Comparison of ENCODE assay signal across 38 cellular contexts in genomic region chr2:122221665-122222064, GRCh38.
"Had no signal": no experiment of that assay in that cellular context is flagged by ENCODE, and none has a peak within 500 bp of the region (broad histone marks: within the 10 kb centered on the region; RNA-seq: fewer than 3 reads in every experiment).

No MANE protein-coding gene starts in this region.

- FAIRE-seq: bronchial epithelial cell, TTC549 had no signal

- H3K9me3 Mint-ChIP-seq: activated B cell treated with CpG ODN at 0.5 μM for 24 hours; activated CD4-positive, alpha-beta memory T cell treated with anti-CD3 and anti-CD28 coated beads, Interleukin-2, amount 10 ng/mL, durations not matched to agents 7 days and 5 days; activated CD4-positive, alpha-beta T cell treated with anti-CD3 and anti-CD28 coated beads, Interleukin-2, amount 10 ng/mL, durations not matched to agents 24 days and 14 days; activated naive CD4-positive, alpha-beta T cell treated with anti-CD3 and anti-CD28 coated beads, Interleukin-2, amount 10 ng/mL, durations not matched to agents 7 days and 5 days; activated naive CD4-positive, alpha-beta T cell treated with anti-CD3 and anti-CD28 coated beads, Interleukin-2, amount 50 U/mL, for 24 hours; activated naive CD8-positive, alpha-beta T cell treated with anti-CD3 and anti-CD28 coated beads, Interleukin-2, amount 10 ng/mL, durations not matched to agents 7 days and 5 days; activated naive CD8-positive, alpha-beta T cell treated with anti-CD3 and anti-CD28 coated beads, Interleukin-2, amount 50 U/mL, for 24 hours; activated T-cell treated with anti-CD3 and anti-CD28 coated beads, Interleukin-2, amount 50 U/mL, for 24 hours; activated T-helper 2 cell treated with anti-CD3 and anti-CD28 coated beads, Interferon-gamma antibody, Interleukin-2, Interleukin-4, amounts not matched to agents 10 μg/mL and 5 μg/mL and 100 μg/mL, durations not matched to agents 14 hours and 24 hours and 36 hours; brain; central memory CD8-positive, alpha-beta T cell; T-helper 1 cell treated with Interleukin-12 subunit alpha and Interleukin-12 subunit beta and Interleukin-4 antibody, amounts not matched to agents 30 μg/mL and 1 μg/mL, for 36 hours; T-helper 2 cell treated with Interferon-gamma antibody and Interleukin-4, amounts not matched to agents 5 μg/mL and 100 μg/mL, for 36 hours had no signal

- DNase-seq: activated B cell treated with CpG ODN at 0.5 μM for 24 hours; activated CD4-positive, alpha-beta memory T cell treated with anti-CD3 and anti-CD28 coated beads, Interleukin-2, amount 10 ng/mL, durations not matched to agents 7 days and 5 days; activated CD4-positive, alpha-beta T cell treated with anti-CD3 and anti-CD28 coated beads for 4 hours; activated CD4-positive, alpha-beta T cell treated with anti-CD3 and anti-CD28 coated beads, Interleukin-2, amount 10 ng/mL, durations not matched to agents 24 days and 14 days; activated CD4-positive, alpha-beta T cell treated with anti-CD3 and anti-CD28 coated beads, Interleukin-2, amount 50 U/mL, for 1 hour; activated CD4-positive, alpha-beta T cell treated with anti-CD3 and anti-CD28 coated beads, Interleukin-2, amount 50 U/mL, for 48 hours; activated CD4-positive, CD25-positive, alpha-beta regulatory T cell treated with anti-CD3 and anti-CD28 coated beads, Interleukin-2, amount 50 U/mL, for 72 hours; activated CD8-positive, alpha-beta memory T cell treated with anti-CD3 and anti-CD28 coated beads for 24 hours; activated CD8-positive, alpha-beta memory T cell treated with anti-CD3 and anti-CD28 coated beads, Interleukin-2, amount 10 ng/mL, durations not matched to agents 7 days and 5 days; activated CD8-positive, alpha-beta memory T cell treated with anti-CD3 and anti-CD28 coated beads, Interleukin-2, amount 50 U/mL, for 48 hours; activated CD8-positive, alpha-beta T cell treated with anti-CD3 and anti-CD28 coated beads, Interleukin-2, amount 10 ng/mL, durations not matched to agents 7 days and 5 days; activated effector memory CD4-positive, alpha-beta T cell treated with Interleukin-2 at 50 U/mL for 16 hours; activated gamma-delta T cell; activated naive CD4-positive, alpha-beta T cell treated with anti-CD3 and anti-CD28 coated beads, Interleukin-2, amount 10 ng/mL, durations not matched to agents 7 days and 5 days; activated naive CD4-positive, alpha-beta T cell treated with Interleukin-2 at 50 U/mL for 16 hours; activated naive CD8-positive, alpha-beta T cell treated with anti-CD3 and anti-CD28 coated beads, Interleukin-2, amount 10 ng/mL, durations not matched to agents 7 days and 5 days; activated naive CD8-positive, alpha-beta T cell treated with anti-CD3 and anti-CD28 coated beads, Interleukin-2, amount 50 U/mL, for 24 hours; activated T-cell treated with anti-CD3 and anti-CD28 coated beads, Interleukin-2, amount 50 U/mL, for 24 hours; activated T-cell treated with anti-CD3 and anti-CD28 coated beads, Interleukin-2, amount 50 U/mL, for 48 hours; amygdala; anterior cingulate cortex; caudate nucleus; cerebellar nuclear complex; T-helper 1 cell; T-helper 2 cell; T-helper 9 cell had no signal

- H3K4me3 Mint-ChIP-seq: activated B cell treated with CpG ODN at 0.5 μM for 24 hours; activated CD4-positive, alpha-beta memory T cell treated with anti-CD3 and anti-CD28 coated beads, Interleukin-2, amount 10 ng/mL, durations not matched to agents 7 days and 5 days; activated CD4-positive, alpha-beta T cell treated with anti-CD3 and anti-CD28 coated beads, Interleukin-2, amount 10 ng/mL, durations not matched to agents 24 days and 14 days; activated CD8-positive, alpha-beta memory T cell treated with anti-CD3 and anti-CD28 coated beads, Interleukin-2, amount 10 ng/mL, durations not matched to agents 7 days and 5 days; activated CD8-positive, alpha-beta T cell treated with anti-CD3 and anti-CD28 coated beads, Interleukin-2, amount 10 ng/mL, durations not matched to agents 7 days and 5 days; activated naive CD4-positive, alpha-beta T cell treated with anti-CD3 and anti-CD28 coated beads, Interleukin-2, amount 10 ng/mL, durations not matched to agents 7 days and 5 days; activated naive CD4-positive, alpha-beta T cell treated with anti-CD3 and anti-CD28 coated beads, Interleukin-2, amount 50 U/mL, for 24 hours; activated naive CD8-positive, alpha-beta T cell; activated naive CD8-positive, alpha-beta T cell treated with anti-CD3 and anti-CD28 coated beads, Interleukin-2, amount 10 ng/mL, durations not matched to agents 7 days and 5 days; activated naive CD8-positive, alpha-beta T cell treated with anti-CD3 and anti-CD28 coated beads, Interleukin-2, amount 50 U/mL, for 24 hours; activated T-cell treated with anti-CD3 and anti-CD28 coated beads, Interleukin-2, amount 50 U/mL, for 24 hours; brain; central memory CD8-positive, alpha-beta T cell; T-helper 1 cell treated with Interleukin-12 subunit alpha and Interleukin-12 subunit beta and Interleukin-4 antibody, amounts not matched to agents 30 μg/mL and 1 μg/mL, for 36 hours; T-helper 2 cell treated with Interferon-gamma antibody and Interleukin-4, amounts not matched to agents 5 μg/mL and 100 μg/mL, for 36 hours had no signal

- H3K27ac ChIP-seq: ascending aorta, cardiac muscle cell, VCaP had no signal

- H3K27me3 ChIP-seq: ascending aorta, cardiac muscle cell had no signal

- H3K9me3 ChIP-seq: ascending aorta had no signal

- H3K36me3 Mint-ChIP-seq: activated CD8-positive, alpha-beta memory T cell treated with anti-CD3 and anti-CD28 coated beads, Interleukin-2, amount 10 ng/mL, durations not matched to agents 7 days and 5 days; activated naive CD4-positive, alpha-beta T cell treated with anti-CD3 and anti-CD28 coated beads, Interleukin-2, amount 10 ng/mL, durations not matched to agents 7 days and 5 days; activated naive CD4-positive, alpha-beta T cell treated with anti-CD3 and anti-CD28 coated beads, Interleukin-2, amount 50 U/mL, for 24 hours; activated naive CD8-positive, alpha-beta T cell; activated naive CD8-positive, alpha-beta T cell treated with anti-CD3 and anti-CD28 coated beads, Interleukin-2, amount 10 ng/mL, durations not matched to agents 7 days and 5 days; brain had no signal

- H3K27me3 Mint-ChIP-seq: activated B cell treated with CpG ODN at 0.5 μM for 24 hours; activated CD4-positive, alpha-beta memory T cell treated with anti-CD3 and anti-CD28 coated beads, Interleukin-2, amount 10 ng/mL, durations not matched to agents 7 days and 5 days; activated CD4-positive, alpha-beta T cell treated with anti-CD3 and anti-CD28 coated beads, Interleukin-2, amount 10 ng/mL, durations not matched to agents 24 days and 14 days; activated CD8-positive, alpha-beta memory T cell treated with anti-CD3 and anti-CD28 coated beads, Interleukin-2, amount 10 ng/mL, durations not matched to agents 7 days and 5 days; activated naive CD4-positive, alpha-beta T cell treated with anti-CD3 and anti-CD28 coated beads, Interleukin-2, amount 10 ng/mL, durations not matched to agents 7 days and 5 days; activated naive CD4-positive, alpha-beta T cell treated with anti-CD3 and anti-CD28 coated beads, Interleukin-2, amount 50 U/mL, for 24 hours; activated naive CD8-positive, alpha-beta T cell; activated naive CD8-positive, alpha-beta T cell treated with anti-CD3 and anti-CD28 coated beads, Interleukin-2, amount 50 U/mL, for 24 hours; central memory CD8-positive, alpha-beta T cell had no signal

- H3K36me3 ChIP-seq: ascending aorta, cardiac muscle cell had no signal

- H3K4me1 Mint-ChIP-seq: activated B cell treated with CpG ODN at 0.5 μM for 24 hours; activated CD4-positive, alpha-beta memory T cell treated with anti-CD3 and anti-CD28 coated beads, Interleukin-2, amount 10 ng/mL, durations not matched to agents 7 days and 5 days; activated CD4-positive, alpha-beta T cell treated with anti-CD3 and anti-CD28 coated beads, Interleukin-2, amount 10 ng/mL, durations not matched to agents 24 days and 14 days; activated CD8-positive, alpha-beta memory T cell treated with anti-CD3 and anti-CD28 coated beads, Interleukin-2, amount 10 ng/mL, durations not matched to agents 7 days and 5 days; activated naive CD4-positive, alpha-beta T cell treated with anti-CD3 and anti-CD28 coated beads, Interleukin-2, amount 10 ng/mL, durations not matched to agents 7 days and 5 days; activated naive CD4-positive, alpha-beta T cell treated with anti-CD3 and anti-CD28 coated beads, Interleukin-2, amount 50 U/mL, for 24 hours; activated naive CD8-positive, alpha-beta T cell treated with anti-CD3 and anti-CD28 coated beads, Interleukin-2, amount 10 ng/mL, durations not matched to agents 7 days and 5 days; activated naive CD8-positive, alpha-beta T cell treated with anti-CD3 and anti-CD28 coated beads, Interleukin-2, amount 50 U/mL, for 24 hours; brain; central memory CD8-positive, alpha-beta T cell had no signal

- H3K4me3 ChIP-seq: ascending aorta, cardiac muscle cell had no signal

- ATAC-seq: activated CD8-positive, alpha-beta memory T cell treated with anti-CD3 and anti-CD28 coated beads, Interleukin-2, amount 10 ng/mL, durations not matched to agents 7 days and 5 days; activated CD8-positive, alpha-beta T cell treated with anti-CD3 and anti-CD28 coated beads, Interleukin-2, amount 10 ng/mL, durations not matched to agents 7 days and 5 days; activated naive CD8-positive, alpha-beta T cell treated with anti-CD3 and anti-CD28 coated beads, Interleukin-2, amount 50 U/mL, for 24 hours had no signal

- H3K27ac Mint-ChIP-seq: activated B cell treated with CpG ODN at 0.5 μM for 24 hours; activated CD4-positive, alpha-beta memory T cell treated with anti-CD3 and anti-CD28 coated beads, Interleukin-2, amount 10 ng/mL, durations not matched to agents 7 days and 5 days; activated CD4-positive, alpha-beta T cell treated with anti-CD3 and anti-CD28 coated beads, Interleukin-2, amount 10 ng/mL, durations not matched to agents 24 days and 14 days; activated CD8-positive, alpha-beta memory T cell treated with anti-CD3 and anti-CD28 coated beads, Interleukin-2, amount 10 ng/mL, durations not matched to agents 7 days and 5 days; activated CD8-positive, alpha-beta T cell treated with anti-CD3 and anti-CD28 coated beads, Interleukin-2, amount 10 ng/mL, durations not matched to agents 7 days and 5 days; activated naive CD4-positive, alpha-beta T cell treated with anti-CD3 and anti-CD28 coated beads, Interleukin-2, amount 10 ng/mL, durations not matched to agents 7 days and 5 days; activated naive CD4-positive, alpha-beta T cell treated with anti-CD3 and anti-CD28 coated beads, Interleukin-2, amount 50 U/mL, for 24 hours; activated naive CD8-positive, alpha-beta T cell; activated naive CD8-positive, alpha-beta T cell treated with anti-CD3 and anti-CD28 coated beads, Interleukin-2, amount 10 ng/mL, durations not matched to agents 7 days and 5 days; activated naive CD8-positive, alpha-beta T cell treated with anti-CD3 and anti-CD28 coated beads, Interleukin-2, amount 50 U/mL, for 24 hours; activated T-cell treated with anti-CD3 and anti-CD28 coated beads, Interleukin-2, amount 50 U/mL, for 24 hours; activated T-helper 2 cell treated with anti-CD3 and anti-CD28 coated beads, Interferon-gamma antibody, Interleukin-2, Interleukin-4, amounts not matched to agents 10 μg/mL and 5 μg/mL and 100 μg/mL, durations not matched to agents 14 hours and 24 hours and 36 hours; brain; T-helper 1 cell treated with Interleukin-12 subunit alpha and Interleukin-12 subunit beta and Interleukin-4 antibody, amounts not matched to agents 30 μg/mL and 1 μg/mL, for 36 hours; T-helper 2 cell treated with Interferon-gamma antibody and Interleukin-4, amounts not matched to agents 5 μg/mL and 100 μg/mL, for 36 hours had no signal

- H3K4me1 ChIP-seq: ascending aorta had no signal
